Comparison of ENCODE assay signal across 23 cellular contexts in genomic region chr20:47172579-47172978, GRCh38.
"Had no signal": no experiment of that assay in that cellular context is flagged by ENCODE, and none has a peak within 500 bp of the region (broad histone marks: within the 10 kb centered on the region; RNA-seq: fewer than 3 reads in every experiment).

No MANE protein-coding gene starts in this region.

- DNase-seq: MV-4-11, NCI-H1092, NCI-H1105 treated with DMSO at 0.1 percent for 48 hours, NCI-H1436, NCI-H187, NCI-H2029, NCI-H2081 treated with DMSO at 0.1 percent for 48 hours, NCI-H2171, NCI-H226, NCI-H446, NCI-H510A, NCI-H524 treated with DMSO at 0.1 percent for 48 hours, NCI-H69, NCI-H774, RPMI8226, SHP77 treated with DMSO at 0.1 percent for 48 hours, SJCRH30 had no signal

- H3K4me3 Mint-ChIP-seq: IgD-negative memory B cell had no signal

- H3K9me3 ChIP-seq: SJCRH30 had no signal

- FAIRE-seq: HepG2, K562, RCC 7860 had no signal

- H3K4me1 Mint-ChIP-seq: IgD-negative memory B cell had no signal

- H3K9me3 Mint-ChIP-seq: IgD-negative memory B cell had no signal

- H3K27me3 ChIP-seq: SJCRH30 had no signal

- H3K27ac Mint-ChIP-seq: IgD-negative memory B cell had no signal

- H3K9ac ChIP-seq: KMS-11 had no signal

- H3K4me2 ChIP-seq: KMS-11 had no signal

- H3K4me3 ChIP-seq: K562, SJCRH30 had no signal

- H3K27ac ChIP-seq: KMS-11, SJCRH30 had no signal

- ATAC-seq: HepG2, K562, SK-N-SH treated with all-trans-retinoic acid at 6 μM for 48 hours had no signal

- H3K36me3 Mint-ChIP-seq: IgD-negative memory B cell had no signal
